8 cellular contexts compared by ENCODE assay signal in genomic region chr14:23568021-23568599, GRCh38.
DNase-seq lines count a peak whose midpoint lies in the region; ATAC-seq and TF ChIP-seq lines count a peak whose summit lies in the region.

No MANE protein-coding gene starts in this region.

- H3K4me3 ChIP-seq in endocrine pancreas (ENCODE audit: control insufficient read depth, insufficient read depth, low read length) (no peak overlapping the region), parathyroid adenoma (ENCODE audit: low read depth, low read length) (peak overlapping the region; percentile 79)

- H3K27ac ChIP-seq in parathyroid adenoma: peak overlapping the region; percentile 89

- H2AFZ ChIP-seq in parathyroid adenoma: peak overlapping the region; percentile 92

- H3K9ac ChIP-seq in endocrine pancreas (ENCODE audit: control insufficient read depth, insufficient read depth, low read length): peak overlapping the region; percentile 57
- H3K9ac ChIP-seq in parathyroid adenoma: no peak overlapping the region

- ATAC-seq in HG02981 (IDR thresholded peaks at IDR 0.05; ENCODE audit: unreplicated experiment): no peak

- H3K36me3 ChIP-seq in endocrine pancreas (ENCODE audit: control insufficient read depth, insufficient read depth, low read length): no peaks in the 10 kb centered on the region
- no peaks in the 10 kb centered on the region for H3K36me3 ChIP-seq in parathyroid adenoma (ENCODE audit: control insufficient read depth, insufficient read depth, low read length)

- H3K79me2 ChIP-seq in parathyroid adenoma: no peaks in the 10 kb centered on the region

- H3K4me1 ChIP-seq in endocrine pancreas (ENCODE audit: control insufficient read depth, insufficient read depth, low read length) (no peaks in the 10 kb centered on the region), parathyroid adenoma (peaks cover 24% of the 10 kb centered on the region)

- no peak for TF ChIP-seq CTCF in parathyroid adenoma (IDR thresholded peaks at IDR 0.05)

- H3K27me3 ChIP-seq in endocrine pancreas (ENCODE audit: control insufficient read depth, insufficient read depth, low read length) (no peaks in the 10 kb centered on the region), parathyroid adenoma (ENCODE audit: control insufficient read depth, insufficient read depth, low read length) (no peaks in the 10 kb centered on the region)

- peak overlapping the region; percentile 80 for H3K4me2 ChIP-seq in parathyroid adenoma (ENCODE audit: low read length)

- DNase-seq in D341Med (ENCODE audit: low spot score) (peak; percentile 81), NCI-H82 treated with DMSO at 0.1 percent for 48 hours (lab: John Stamatoyannopoulos, UW; ENCODE audit: unreplicated experiment) (peak; percentile 57), medulla oblongata (ENCODE audit: extremely low spot score) (no peak)
- no peak for DNase-seq in effector CD4-positive, alpha-beta T cell
- no peak for DNase-seq in stimulated activated CD4-positive, alpha-beta T cell treated with anti-CD3 and anti-CD28 coated beads, Interleukin-4, amount 100 ng/mL, for 1 hour

- H3K9me3 ChIP-seq in endocrine pancreas (ENCODE audit: control insufficient read depth, low read length): no peaks in the 10 kb centered on the region
- no peaks in the 10 kb centered on the region for H3K9me3 ChIP-seq in parathyroid adenoma (ENCODE audit: control insufficient read depth, low read length)

Comparison
In these comparisons a context has a peak if more than half of its experiments do, and no peak if none do; other contexts are left out.
1. DNase-seq: peak in D341Med (single experiment) and NCI-H82 treated with DMSO at 0.1 percent for 48 hours (single experiment); none in effector CD4-positive, alpha-beta T cell (single experiment), medulla oblongata (single experiment) and stimulated activated CD4-positive, alpha-beta T cell treated with anti-CD3 and anti-CD28 coated beads, Interleukin-4, amount 100 ng/mL, for 1 hour (single experiment).